Comparison of ENCODE assay signal across 8 cellular contexts in genomic region chr1:156749429-156750118, GRCh38. TPM values are rescaled to one million over a fixed set of nuclear protein-coding genes. Genes with fewer than 3 reads are reported as not detected.
DNase-seq lines count a peak whose midpoint lies in the region; ATAC-seq and TF ChIP-seq lines count a peak whose summit lies in the region.

No MANE protein-coding gene starts in this region.

- H3K36me3 ChIP-seq in ES-I3 (ENCODE audit: insufficient read depth, low read length) (no peaks in the 10 kb centered on the region), Panc1 (ENCODE audit: control insufficient read depth, insufficient read depth, low read length) (peaks cover 11% of the 10 kb centered on the region), esophagus (ENCODE audit: control insufficient read depth in 2 of 2, insufficient read depth in 2 of 2, low read length in 1 of 2) (peaks cover 0 to 5% of the 10 kb centered on the region in 2 donors)

- H3K4me3 ChIP-seq in Panc1 (ENCODE audit: low read depth in 2 of 2, low read length in 2 of 2) (peak overlapping the region; percentile 77 to 80), esophagus (ENCODE audit: low read depth in 1 of 2, low read length in 2 of 2) (peak overlapping the region; percentile 95 to 99)

- 11 to 12% methylated on average over 8 of the region's 8 CpGs for WGBS in esophagus, 2 donors

- H3K27me3 ChIP-seq in Panc1 (ENCODE audit: control insufficient read depth, insufficient read depth, low read length) (no peaks in the 10 kb centered on the region), esophagus (ENCODE audit: control insufficient read depth in 1 of 2, insufficient read depth in 2 of 2, low read length in 2 of 2) (no peaks in the 10 kb centered on the region)

- peak overlapping the region; percentile 76; the same call in 1 of the 2 replicates for H3K9ac ChIP-seq in ES-I3 (ENCODE audit: low read depth, low read length)

- ATAC-seq in Panc1 (no peak), GM18868 (IDR thresholded peaks at IDR 0.05; ENCODE audit: unreplicated experiment) (no peak)

- TF ChIP-seq CTCF in Panc1 (IDR thresholded peaks at IDR 0.05): no peak

- H3K4me1 ChIP-seq in ES-I3 (ENCODE audit: insufficient read depth, low read length): peaks cover 47% of the 10 kb centered on the region
- H3K4me1 ChIP-seq in Panc1 (ENCODE audit: control insufficient read depth, insufficient read depth, low read length): peaks cover 54% of the 10 kb centered on the region
- peaks cover 3 to 21% of the 10 kb centered on the region in 2 donors for H3K4me1 ChIP-seq in esophagus (ENCODE audit: control insufficient read depth in 2 of 2, insufficient read depth in 2 of 2, low read length in 1 of 2)

- DNase-seq in Panc1 (ENCODE audit: low read depth, low spot score) (no peak), posterior vena cava (ENCODE audit: low spot score) (peak; percentile 57), anterior cingulate cortex (lab: John Stamatoyannopoulos, UW) (no peak), NCI-H2171 (lab: John Stamatoyannopoulos, UW) (no peak), NCI-H187 treated with DMSO at 0.1 percent for 48 hours (lab: John Stamatoyannopoulos, UW) (no peak)

- intact Hi-C loops in Panc1 (cut with micrococcal nuclease; ENCODE audit: unreplicated experiment) (no loop called here), posterior vena cava (cut with DNase I) (no loop called here)

- no peaks in the 10 kb centered on the region for H3K9me3 ChIP-seq in ES-I3 (ENCODE audit: control insufficient read depth, insufficient read depth, low read length)
- H3K9me3 ChIP-seq in Panc1 (ENCODE audit: control insufficient read depth, insufficient read depth, low read depth, low read length): no peaks in the 10 kb centered on the region
- H3K9me3 ChIP-seq in esophagus (ENCODE audit: control insufficient read depth in 2 of 2, insufficient read depth in 1 of 2, low read depth in 1 of 2, low read length in 1 of 2): no peaks in the 10 kb centered on the region

- no TSS peak for BruUV-seq in Panc1 (replicated peaks; lab: Mats Ljungman, UMichigan)

- CTCF ChIA-PET in Panc1 (lab: Charles Lee): no interaction called here

- in situ Hi-C loops in Panc1 (cut with HindIII; ENCODE audit: low pct_unique_long_range_greater_than_20kb, low sequenced_read_pairs): no loop called here

- peak overlapping the region; percentile 100 for H3K27ac ChIP-seq in Panc1 (ENCODE audit: low read length)
- H3K27ac ChIP-seq in esophagus (ENCODE audit: low read depth in 2 of 2, low read length in 1 of 2): peak overlapping the region; percentile 96 to 98

- POLR2A ChIA-PET in Panc1 (lab: Charles Lee): no interaction called here

RNA-seq across cellular contexts. Expression of gene HDGF, which starts 1.9 kb away (rescaled TPM):
- total RNA-seq in Panc1 (2021; ENCODE audit: unreplicated experiment) (325 TPM), posterior vena cava (100 to 1,000 TPM; 101 to 126 TPM)
- 302 TPM for polyA plus RNA-seq in Panc1 (2012; ENCODE audit: insufficient read length)
- polyA plus RNA-seq in esophagus: 100 to 1,000 TPM in 1 of 2 donors, 10 to 100 TPM in 1; 88.6 to 150 TPM

RNA-seq across cellular contexts. Expression of gene MRPL24, which starts 8.7 kb away (rescaled TPM):
- total RNA-seq in Panc1 (2021; ENCODE audit: unreplicated experiment) (80.4 TPM), posterior vena cava (10 to 100 TPM; 60.5 to 63.7 TPM)
- 109 TPM for polyA plus RNA-seq in Panc1 (2012; ENCODE audit: insufficient read length)
- 10 to 100 TPM; 79.3 to 81.0 TPM for polyA plus RNA-seq in esophagus

RNA-seq across cellular contexts. Expression of gene PRCC, which starts 17.8 kb away (rescaled TPM):
- total RNA-seq in Panc1 (2021; ENCODE audit: unreplicated experiment): 78.5 TPM
- 61.8 TPM for polyA plus RNA-seq in Panc1 (2012; ENCODE audit: insufficient read length)
- polyA plus RNA-seq in esophagus: 10 to 100 TPM; 36.6 to 41.8 TPM
- 10 to 100 TPM; 44.3 to 48.6 TPM for total RNA-seq in posterior vena cava

RNA-seq across cellular contexts. Expression of gene ISG20L2, which starts 21.0 kb away (rescaled TPM):
- total RNA-seq in Panc1 (2021; ENCODE audit: unreplicated experiment) (40.6 TPM), posterior vena cava (10 to 100 TPM; 17.3 to 20.3 TPM)
- polyA plus RNA-seq in Panc1 (2012; ENCODE audit: insufficient read length): 26.9 TPM
- polyA plus RNA-seq in esophagus: 10 to 100 TPM in 1 of 2 donors, 1 to 10 TPM in 1; 8.5 to 16.5 TPM

RNA-seq across cellular contexts. Expression of gene METTL25B, which starts 21.3 kb away (rescaled TPM):
- 32.8 TPM for total RNA-seq in Panc1 (2021; ENCODE audit: unreplicated experiment)
- 37.7 TPM for polyA plus RNA-seq in Panc1 (2012; ENCODE audit: insufficient read length)
- 10 to 100 TPM; 18.5 to 38.3 TPM for polyA plus RNA-seq in esophagus
- total RNA-seq in posterior vena cava: 10 to 100 TPM; 19.6 to 21.6 TPM
